In genomic region chr13:78054152-78054551, GRCh38 we compare ENCODE assay signal across 20 cellular contexts.
DNase-seq lines count a peak whose midpoint lies in the region; ATAC-seq and TF ChIP-seq lines count a peak whose summit lies in the region.
"Had no signal": no experiment of that assay in that cellular context is flagged by ENCODE, and none has a peak within 500 bp of the region (broad histone marks: within the 10 kb centered on the region; RNA-seq: fewer than 3 reads in every experiment).

No MANE protein-coding gene starts in this region.

- no peaks in the 10 kb centered on the region for H3K27me3 Mint-ChIP-seq in MCF 10A (ENCODE audit: insufficient read depth, unreplicated experiment)
- H3K27me3 Mint-ChIP-seq: B cell had no signal

- DNase-seq in left ventricle myocardium superior (no peak), heart right ventricle (no peak), fibroblast of the aortic adventitia (ENCODE audit: low read depth) (peak; percentile 29), myocyte (ENCODE audit: low read depth) (peak; percentile 3), upper lobe of right lung (no peak), MCF 10A (ENCODE audit: unreplicated experiment) (no peak), LoVo (ENCODE audit: low spot score) (no peak)
- DNase-seq: GDM1, Karpas-422, MG63, NCI-H1417, NCI-H1694 treated with DMSO at 0.1 percent for 48 hours, NCI-H2081 treated with DMSO at 0.1 percent for 48 hours, NCI-H446 treated with DMSO at 0.1 percent for 48 hours, NCI-H69, SJCRH30 had no signal

- TF ChIP-seq CTCF in heart right ventricle (IDR thresholded peaks at IDR 0.05) (no peak), fibroblast of the aortic adventitia (IDR thresholded peaks at IDR 0.05; ENCODE audit: insufficient read depth, low read length) (no peak), upper lobe of right lung (IDR thresholded peaks at IDR 0.05) (no peak), MCF 10A (IDR thresholded peaks at IDR 0.05; ENCODE audit: unreplicated experiment) (no peak)

- H3K4me1 Mint-ChIP-seq in MCF 10A (ENCODE audit: insufficient read depth, unreplicated experiment): no peaks in the 10 kb centered on the region
- H3K4me1 Mint-ChIP-seq: B cell, CD14-positive monocyte had no signal

- peaks cover 15% of the 10 kb centered on the region for H3K9me3 Mint-ChIP-seq in MCF 10A (ENCODE audit: unreplicated experiment)

- intact Hi-C loops in left ventricle myocardium superior (cut with micrococcal nuclease): no loop called here
- intact Hi-C loops in heart right ventricle (cut with DNase I): no loop called here
- intact Hi-C loops in upper lobe of right lung (cut with DNase I): no loop called here
- intact Hi-C loops in MCF 10A (cut with micrococcal nuclease): no loop called here

- CTCF ChIA-PET in MCF 10A (lab: Yijun Ruan, JAX): no interaction called here

- BruUV-seq in MCF 10A (replicated peaks; lab: Mats Ljungman, UMichigan): no TSS peak

- H3K27ac Mint-ChIP-seq in MCF 10A (ENCODE audit: low read depth, unreplicated experiment): no peak overlapping the region
- H3K27ac Mint-ChIP-seq: B cell, CD14-positive monocyte had no signal

- no peaks in the 10 kb centered on the region for H3K36me3 ChIP-seq in heart right ventricle
- no peaks in the 10 kb centered on the region for H3K36me3 ChIP-seq in upper lobe of right lung
- H3K36me3 ChIP-seq: MG63, SJCRH30 had no signal

- peaks cover 0 to 20% (median 0%) of the 10 kb centered on the region in 11 donors for H3K9me3 ChIP-seq in heart right ventricle
- no peaks in the 10 kb centered on the region for H3K9me3 ChIP-seq in upper lobe of right lung
- H3K9me3 ChIP-seq: MG63, SJCRH30 had no signal

- H3K4me1 ChIP-seq in heart right ventricle (peaks cover 0 to 6% (median 0%) of the 10 kb centered on the region in 9 donors), upper lobe of right lung (no peaks in the 10 kb centered on the region)
- H3K4me1 ChIP-seq: SJCRH30 had no signal

- H3K27me3 ChIP-seq in heart right ventricle (no peaks in the 10 kb centered on the region), upper lobe of right lung (no peaks in the 10 kb centered on the region)
- H3K27me3 ChIP-seq: MG63, SJCRH30 had no signal

- no peak overlapping the region for H3K4me3 Mint-ChIP-seq in MCF 10A (ENCODE audit: unreplicated experiment)
- H3K4me3 Mint-ChIP-seq: B cell, CD14-positive monocyte had no signal

- 58 to 62% methylated on average over 3 of the region's 3 CpGs for WGBS in heart right ventricle, 2 donors

- no peak overlapping the region for H3K27ac ChIP-seq in heart right ventricle
- no peak overlapping the region for H3K27ac ChIP-seq in upper lobe of right lung
- H3K27ac ChIP-seq: SJCRH30 had no signal

- POLR2A ChIA-PET in MCF 10A (lab: Yijun Ruan, JAX): no interaction called here

- H3K4me3 ChIP-seq in heart right ventricle: no peak overlapping the region
- H3K4me3 ChIP-seq in fibroblast of the aortic adventitia (ENCODE audit: low read depth, low read length): no peak overlapping the region
- H3K4me3 ChIP-seq in upper lobe of right lung: no peak overlapping the region
- H3K4me3 ChIP-seq: MG63, SJCRH30 had no signal

- ATAC-seq in left ventricle myocardium superior: peak; percentile 19
- ATAC-seq in heart right ventricle: no peak
- ATAC-seq in upper lobe of right lung: peak; percentile 39
- no peak for ATAC-seq in HG03565 (IDR thresholded peaks at IDR 0.05; ENCODE audit: unreplicated experiment)
- ATAC-seq: Panc1 had no signal

- H3K36me3 Mint-ChIP-seq in MCF 10A (ENCODE audit: insufficient read depth, unreplicated experiment): no peaks in the 10 kb centered on the region
- H3K36me3 Mint-ChIP-seq: CD14-positive monocyte had no signal

Comparison
In these comparisons a context has a peak if more than half of its experiments do, and no peak if none do; other contexts are left out.
1. ATAC-seq: peak in left ventricle myocardium superior (single experiment) and upper lobe of right lung (single experiment); none in heart right ventricle (0 of 8) and HG03565 (single experiment).
2. DNase-seq: peak in fibroblast of the aortic adventitia (single experiment) and myocyte (single experiment); none in left ventricle myocardium superior (single experiment), heart right ventricle (0 of 2), upper lobe of right lung (single experiment), MCF 10A (single experiment) and LoVo (single experiment).